13 cellular contexts compared by ENCODE assay signal in the genomic region with DNA sequence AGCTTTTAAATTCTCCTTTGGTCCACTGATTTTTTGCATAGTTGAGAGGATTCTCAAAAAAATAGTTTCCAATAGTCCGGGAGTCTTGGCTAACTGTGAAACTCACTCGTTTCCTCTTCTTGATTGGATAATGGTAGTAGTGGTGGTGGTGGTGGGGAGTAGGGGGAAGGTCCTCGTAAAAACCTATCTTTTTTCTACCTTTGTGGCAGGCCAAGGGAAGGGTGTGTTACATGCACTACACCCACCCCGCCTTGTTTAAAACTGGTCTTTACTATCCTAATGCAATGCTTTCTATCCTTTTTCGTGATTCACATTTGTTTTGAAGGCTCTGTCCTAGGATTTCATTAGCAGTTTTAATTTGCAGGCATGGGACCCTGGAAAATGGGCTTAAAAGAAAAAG. TPM values are rescaled to one million over a fixed set of nuclear protein-coding genes. Genes with fewer than 3 reads are reported as not detected.
DNase-seq lines count a peak whose midpoint lies in the region; ATAC-seq, FAIRE-seq and TF ChIP-seq lines count a peak whose summit lies in the region.
"Had no signal": no experiment of that assay in that cellular context is flagged by ENCODE, and none has a peak within 500 bp of the region (broad histone marks: within the 10 kb centered on the region; RNA-seq: fewer than 3 reads in every experiment).

No MANE protein-coding gene starts in this region.

- intact Hi-C loops in CD4-positive, alpha-beta memory T cell (cut with micrococcal nuclease), result no loop called here

- H3K9me1 ChIP-seq in keratinocyte (ENCODE audit: control insufficient read depth, extremely low read depth, insufficient read depth, low read length), result peaks cover 3% of the 10 kb centered on the region

- no peak for DNase-seq in HFF-Myc (ENCODE audit: extremely low read depth, low read depth)
- no peak for DNase-seq in adipocyte (ENCODE audit: low read depth)
- no peak for DNase-seq in keratinocyte (ENCODE audit: low read depth, low spot score)
- no peak for DNase-seq in NCI-H2227 treated with DMSO at 0.1 percent for 48 hours (lab: John Stamatoyannopoulos, UW)
- no peak for DNase-seq in GM03348 (ENCODE audit: low spot score)
- DNase-seq in CD4-positive, alpha-beta memory T cell, result no peak
- DNase-seq: aorta; DMS 273 treated with DMSO at 0.1 percent for 48 hours; naive thymus-derived CD8-positive, alpha-beta T cell had no signal

- peaks cover 0 to 7% (median 0%) of the 10 kb centered on the region in 8 donors for H3K9me3 Mint-ChIP-seq in CD4-positive, alpha-beta memory T cell

- no peak for FAIRE-seq in keratinocyte (lab: Jason Lieb, UNC)
- FAIRE-seq: endothelial cell of umbilical vein had no signal

- H3K27me3 ChIP-seq in adipocyte (replicated peaks; ENCODE audit: control insufficient read depth, insufficient read depth, low read length), result no peaks in the 10 kb centered on the region
- H3K27me3 ChIP-seq in keratinocyte (ENCODE audit: control insufficient read depth, extremely low read depth, insufficient read depth, low read length), result no peaks in the 10 kb centered on the region
- H3K27me3 ChIP-seq in stomach smooth muscle (ENCODE audit: control insufficient read depth in 1 of 2, insufficient read depth in 2 of 2, low read length in 2 of 2), result no peaks in the 10 kb centered on the region
- H3K27me3 ChIP-seq in CD4-positive, alpha-beta memory T cell (ENCODE audit: insufficient read depth, low read length), result peaks cover 13% of the 10 kb centered on the region

- no peaks in the 10 kb centered on the region for H3K9me3 ChIP-seq in adipocyte (ENCODE audit: control insufficient read depth, low read length)
- H3K9me3 ChIP-seq in keratinocyte (ENCODE audit: control insufficient read depth, low read depth, low read length), result no peaks in the 10 kb centered on the region
- H3K9me3 ChIP-seq in stomach smooth muscle (ENCODE audit: control insufficient read depth in 2 of 2, low read length in 2 of 2), result no peaks in the 10 kb centered on the region
- no peaks in the 10 kb centered on the region for H3K9me3 ChIP-seq in CD4-positive, alpha-beta memory T cell (ENCODE audit: control insufficient read depth in 1 of 2, low read length in 2 of 2)

- H3K36me3 Mint-ChIP-seq in CD4-positive, alpha-beta memory T cell, result no peaks in the 10 kb centered on the region

- TF ChIP-seq CTCF in HFF-Myc (IDR thresholded peaks at IDR 0.05; ENCODE audit: low read depth, low read length, missing control alignments), result no peak
- no peak for TF ChIP-seq CTCF in keratinocyte (optimal IDR thresholded peaks at IDR 0.05 in 1 of 3, IDR thresholded peaks at IDR 0.05 in 1 of 3, conservative IDR thresholded peaks at IDR 0.05 in 1 of 3; ENCODE audit: extremely low read depth in 1 of 3, insufficient read depth in 2 of 3, low read length in 3 of 3)

- ATAC-seq in HG03521 (IDR thresholded peaks at IDR 0.05; ENCODE audit: unreplicated experiment), result no peak
- ATAC-seq: naive thymus-derived CD8-positive, alpha-beta T cell had no signal

- H3K27ac Mint-ChIP-seq in CD4-positive, alpha-beta memory T cell, result no peak overlapping the region
- H3K27ac Mint-ChIP-seq: naive thymus-derived CD8-positive, alpha-beta T cell had no signal

- peak overlapping the region; percentile 84 for H3K4me2 ChIP-seq in keratinocyte (ENCODE audit: control insufficient read depth, extremely low read depth, insufficient read depth, low read depth, low read length)

- H3K4me3 Mint-ChIP-seq in CD4-positive, alpha-beta memory T cell, result no peak overlapping the region
- H3K4me3 Mint-ChIP-seq: naive thymus-derived CD8-positive, alpha-beta T cell had no signal

- CTCF ChIA-PET in CD4-positive, alpha-beta memory T cell (lab: Charles Lee; ENCODE audit: partially characterized antibody), result interaction anchor here (1.4 kb wide), 1 partner anchor 214 kb away, joined by 3 read pairs; no protein-coding TSS in a partner anchor

- POLR2A ChIA-PET in CD4-positive, alpha-beta memory T cell (lab: Charles Lee; ENCODE audit: partially characterized antibody), result no interaction called here

- H4K20me1 ChIP-seq in keratinocyte (ENCODE audit: control insufficient read depth, extremely low read depth, insufficient read depth, low read length), result peaks cover 14% of the 10 kb centered on the region

- H3K9ac ChIP-seq in adipocyte (ENCODE audit: low read length) (no peak overlapping the region), keratinocyte (ENCODE audit: control insufficient read depth, extremely low read depth, insufficient read depth, low read length) (no peak overlapping the region), stomach smooth muscle (ENCODE audit: low read length in 2 of 2) (peak overlapping the region in 1 of 2 donors; percentile 44)

- H3K36me3 ChIP-seq in adipocyte (ENCODE audit: control insufficient read depth, insufficient read depth, low read length, severe bottlenecking), result peaks cover 3% of the 10 kb centered on the region
- peaks cover 2 to 16% of the 10 kb centered on the region in 2 experiments for H3K36me3 ChIP-seq in keratinocyte (ENCODE audit: control insufficient read depth in 2 of 2, extremely low read depth in 1 of 2, insufficient read depth in 2 of 2, low read length in 2 of 2)
- H3K36me3 ChIP-seq in stomach smooth muscle (ENCODE audit: control insufficient read depth in 2 of 2, insufficient read depth in 2 of 2, low read length in 2 of 2), result no peaks in the 10 kb centered on the region
- no peaks in the 10 kb centered on the region for H3K36me3 ChIP-seq in CD4-positive, alpha-beta memory T cell (ENCODE audit: insufficient read depth, low read length)

- no peak overlapping the region for H3K27ac ChIP-seq in keratinocyte (ENCODE audit: control insufficient read depth, insufficient read depth, low read length)
- peak overlapping the region; percentile 37 for H3K27ac ChIP-seq in stomach smooth muscle (ENCODE audit: low read length)
- H3K27ac ChIP-seq in CD4-positive, alpha-beta memory T cell (ENCODE audit: low read depth, low read length), result no peak overlapping the region
- H3K27ac ChIP-seq: VCaP had no signal

- H3K4me1 ChIP-seq in adipocyte (ENCODE audit: control insufficient read depth, insufficient read depth, low read length) (peaks cover 44% of the 10 kb centered on the region), keratinocyte (ENCODE audit: control insufficient read depth, extremely low read depth, insufficient read depth, low read length) (peaks cover 44% of the 10 kb centered on the region), stomach smooth muscle (ENCODE audit: control insufficient read depth, insufficient read depth, low read length) (peaks cover 36% of the 10 kb centered on the region)
- no peaks in the 10 kb centered on the region for H3K4me1 ChIP-seq in CD4-positive, alpha-beta memory T cell (ENCODE audit: insufficient read depth, low read length)

- H3K27me3 Mint-ChIP-seq in CD4-positive, alpha-beta memory T cell, result peaks cover 57 to 59% of the 10 kb centered on the region in 2 donors

- dilution Hi-C loops in keratinocyte (cut with MboI; ENCODE audit: extremely low pct_ligation_motif_present, low sequenced_read_pairs), result no loop called here

- H3K4me1 Mint-ChIP-seq in CD4-positive, alpha-beta memory T cell, result peaks cover 1 to 18% (median 11%) of the 10 kb centered on the region in 4 donors

- H3K4me3 ChIP-seq in HFF-Myc (replicated peaks; ENCODE audit: low read depth, low read length) (peak overlapping the region; percentile 83), adipocyte (ENCODE audit: low read length) (peak overlapping the region; percentile 84), keratinocyte (ENCODE audit: control insufficient read depth in 2 of 3, extremely low read depth in 1 of 3, insufficient read depth in 2 of 3, low read depth in 1 of 3, low read length in 3 of 3) (peak overlapping the region in 1 of 3 experiments; percentile 28), stomach smooth muscle (ENCODE audit: low read length in 2 of 2) (peak overlapping the region in 1 of 2 donors; percentile 11)
- no peak overlapping the region for H3K4me3 ChIP-seq in CD4-positive, alpha-beta memory T cell (ENCODE audit: low read length in 2 of 2)

- no peak overlapping the region for H2AFZ ChIP-seq in keratinocyte (ENCODE audit: control insufficient read depth, low read length)

- peaks cover 88% of the 10 kb centered on the region for H3K79me2 ChIP-seq in keratinocyte (ENCODE audit: control insufficient read depth, insufficient read depth, low read length)

RNA-seq across cellular contexts. Expression of a gene that starts 4.8 kb away (rescaled TPM):
- polyA plus RNA-seq in keratinocyte, result 18.7 to 33.6 TPM (median 32.7 TPM) in 3 replicates
- polyA plus RNA-seq in keratinocyte (2011; ENCODE audit: low read depth), result 18.1 TPM
- 21.7 and 32.2 TPM in 2 replicates for polyA plus RNA-seq in keratinocyte (2011; cell fraction: cytosol; rRNA removed)
- polyA plus RNA-seq in keratinocyte (2011; cell fraction: nucleus; rRNA removed), result 37.7 and 43.0 TPM in 2 replicates
- polyA plus RNA-seq in keratinocyte (2012; ENCODE audit: low replicate concordance), result 16.2 and 37.8 TPM in 2 replicates
- 36.9 to 96.2 TPM (median 41.3 TPM) in 3 replicates for polyA minus RNA-seq in keratinocyte
- 44.3 TPM for polyA minus RNA-seq in keratinocyte (2011; cell fraction: cytosol; rRNA and poly(A)+ RNA removed)
- 49.3 and 96.6 TPM in 2 replicates for polyA minus RNA-seq in keratinocyte (2011; cell fraction: nucleus; rRNA and poly(A)+ RNA removed)
- 1 to 10 TPM in 1 of 2 experiments, under 1 TPM in 1; 0.52 to 1.1 TPM for total RNA-seq in CD4-positive, alpha-beta memory T cell
- under 1 TPM in 1 of 2 donors, not detected in 1; 0.15 TPM for polyA plus RNA-seq in CD4-positive, alpha-beta memory T cell
- total RNA-seq: naive thymus-derived CD8-positive, alpha-beta T cell had no signal
- polyA plus RNA-seq: naive thymus-derived CD8-positive, alpha-beta T cell had no signal

Comparison
In these comparisons a context has a peak if more than half of its experiments do, and no peak if none do; other contexts are left out.
1. H3K4me3 ChIP-seq: peak in HFF-Myc (single experiment) and adipocyte (single experiment); none in CD4-positive, alpha-beta memory T cell (0 of 2).
2. RNA of a gene that starts 4.8 kb away (polyA plus RNA-seq): 16.2 to 43.0 TPM in keratinocyte; 0.15 TPM in CD4-positive, alpha-beta memory T cell; every median in the first group is over 10 times any median in the second.